In genomic region chr3:9843715-9844438, GRCh38 we compare ENCODE assay signal across 8 cellular contexts. TPM values are rescaled to one million over a fixed set of nuclear protein-coding genes. Genes with fewer than 3 reads are reported as not detected.
DNase-seq lines count a peak whose midpoint lies in the region; ATAC-seq and TF ChIP-seq lines count a peak whose summit lies in the region.

A gene with protein sequence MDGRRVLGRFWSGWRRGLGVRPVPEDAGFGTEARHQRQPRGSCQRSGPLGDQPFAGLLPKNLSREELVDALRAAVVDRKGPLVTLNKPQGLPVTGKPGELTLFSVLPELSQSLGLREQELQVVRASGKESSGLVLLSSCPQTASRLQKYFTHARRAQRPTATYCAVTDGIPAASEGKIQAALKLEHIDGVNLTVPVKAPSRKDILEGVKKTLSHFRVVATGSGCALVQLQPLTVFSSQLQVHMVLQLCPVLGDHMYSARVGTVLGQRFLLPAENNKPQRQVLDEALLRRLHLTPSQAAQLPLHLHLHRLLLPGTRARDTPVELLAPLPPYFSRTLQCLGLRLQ (minus strand): TSS chr3:9844008. CDS start chr3:9843990, 18 bp downstream.

- TF ChIP-seq POLR2A in Peyer's patch (IDR thresholded peaks at IDR 0.05): peak; percentile 36 to 54

- TF ChIP-seq EP300 in Ishikawa (IDR thresholded peaks at IDR 0.05; ENCODE audit: borderline replicate concordance): peak; percentile 21; the same call in 1 of the 2 replicates

- H3K36me3 ChIP-seq in Peyer's patch: peaks cover 0 to 32% (median 0%) of the 10 kb centered on the region in 3 donors
- H3K36me3 ChIP-seq in muscle layer of duodenum (ENCODE audit: control insufficient read depth in 1 of 2, insufficient read depth in 2 of 2, low read length in 2 of 2): peaks cover 13 to 22% of the 10 kb centered on the region in 2 donors

- no peak for TF ChIP-seq RAD21 in Ishikawa (IDR thresholded peaks at IDR 0.05; ENCODE audit: low read depth)

- ATAC-seq in GM21529 (IDR thresholded peaks at IDR 0.05; ENCODE audit: unreplicated experiment) (peak; percentile 97), esophagus mucosa (peak; percentile 99)

- H3K4me3 ChIP-seq in Peyer's patch: peak within 1 kb of the TSS; percentile 57 to 80 (median 70)
- H3K4me3 ChIP-seq in muscle layer of duodenum (ENCODE audit: low read depth in 1 of 2, low read length in 2 of 2): peak within 1 kb of the TSS; percentile 91 to 95

- peak; percentile 80 for DNase-seq in DMS114 treated with DMSO at 0.1 percent for 48 hours (lab: John Stamatoyannopoulos, UW; ENCODE audit: unreplicated experiment)
- DNase-seq in Peyer's patch: peak; percentile 97 to 99 (median 99)
- peak; percentile 99 for DNase-seq in activated T-cell treated with anti-CD3 and anti-CD28 coated beads, Interleukin-2, amount 50 U/mL, for 48 hours
- peak; percentile 90 for DNase-seq in stimulated activated CD8-positive, alpha-beta memory T cell treated with anti-CD3 and anti-CD28 coated beads, Interleukin-7, amount 100 ng/mL, for 4 hours (ENCODE audit: low read depth in 2 of 2)

- TF ChIP-seq CTCF in Peyer's patch (IDR thresholded peaks at IDR 0.05): no peak

- H3K27me3 ChIP-seq in Peyer's patch: no peaks in the 10 kb centered on the region
- no peaks in the 10 kb centered on the region for H3K27me3 ChIP-seq in muscle layer of duodenum (ENCODE audit: low read depth, low read length)

- H3K4me1 ChIP-seq in Peyer's patch (peaks cover 0 to 8% (median 0%) of the 10 kb centered on the region in 4 donors), muscle layer of duodenum (ENCODE audit: control insufficient read depth in 1 of 2, insufficient read depth in 2 of 2, low read length in 2 of 2) (peaks cover 0 to 11% of the 10 kb centered on the region in 2 donors)

- H3K9me3 ChIP-seq in Peyer's patch (no peaks in the 10 kb centered on the region), muscle layer of duodenum (ENCODE audit: control insufficient read depth in 1 of 2, low read length in 2 of 2) (no peaks in the 10 kb centered on the region)

- H3K27ac ChIP-seq in Peyer's patch: peak within 1 kb of the TSS; percentile 61 to 81 (median 78)
- peak within 1 kb of the TSS; percentile 80 for H3K27ac ChIP-seq in muscle layer of duodenum (ENCODE audit: low read length)

TF ChIP-seq in Ishikawa, 13 proteins besides CTCF, POLR2A, EP300 and RAD21:
- TF ChIP-seq, protein P1, sequence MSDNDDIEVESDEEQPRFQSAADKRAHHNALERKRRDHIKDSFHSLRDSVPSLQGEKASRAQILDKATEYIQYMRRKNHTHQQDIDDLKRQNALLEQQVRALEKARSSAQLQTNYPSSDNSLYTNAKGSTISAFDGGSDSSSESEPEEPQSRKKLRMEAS (IDR thresholded peaks at IDR 0.05): peak; percentile 73
- 0 out of 2 replicates have a peak, but pooled peaks have one; percentile 9 for TF ChIP-seq TEAD4 (IDR thresholded peaks at IDR 0.05)
- no peak for TF ChIP-seq ZBTB7A (IDR thresholded peaks at IDR 0.05; ENCODE audit: low read depth)
- TF ChIP-seq, protein P2, sequence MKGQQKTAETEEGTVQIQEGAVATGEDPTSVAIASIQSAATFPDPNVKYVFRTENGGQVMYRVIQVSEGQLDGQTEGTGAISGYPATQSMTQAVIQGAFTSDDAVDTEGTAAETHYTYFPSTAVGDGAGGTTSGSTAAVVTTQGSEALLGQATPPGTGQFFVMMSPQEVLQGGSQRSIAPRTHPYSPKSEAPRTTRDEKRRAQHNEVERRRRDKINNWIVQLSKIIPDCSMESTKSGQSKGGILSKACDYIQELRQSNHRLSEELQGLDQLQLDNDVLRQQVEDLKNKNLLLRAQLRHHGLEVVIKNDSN (IDR thresholded peaks at IDR 0.05): peak; percentile 38; the same call in 1 of the 2 replicates
- TF ChIP-seq CEBPB (IDR thresholded peaks at IDR 0.05): no peak
- TF ChIP-seq YY1 (IDR thresholded peaks at IDR 0.05; ENCODE audit: low read depth): peak; percentile 75
- TF ChIP-seq NFIC (IDR thresholded peaks at IDR 0.05): peak; percentile 15; the same call in 1 of the 2 replicates
- no peak for TF ChIP-seq REST (IDR thresholded peaks at IDR 0.05; ENCODE audit: low read depth)
- no peak for TF ChIP-seq TCF12 (IDR thresholded peaks at IDR 0.05; ENCODE audit: low read depth)
- TF ChIP-seq TAF1 (IDR thresholded peaks at IDR 0.05; ENCODE audit: low read depth): peak; percentile 93

RNA-seq across cellular contexts. Expression of the gene that starts here (rescaled TPM):
- total RNA-seq in Peyer's patch (10 to 100 TPM; 29.7 to 43.1 (median 38.5) TPM), esophagus mucosa (29.1 TPM)

Comparison
In these comparisons a context has a peak if more than half of its experiments do, and no peak if none do; other contexts are left out.
1. Peak in every context shown above with its lines: DNase-seq, ATAC-seq, H3K4me3 ChIP-seq and H3K27ac ChIP-seq.